Comparison of ENCODE assay signal across 8 cellular contexts in genomic region chr6:109441069-109441816, GRCh38. TPM values are rescaled to one million over a fixed set of nuclear protein-coding genes. Genes with fewer than 3 reads are reported as not detected.
DNase-seq lines count a peak whose midpoint lies in the region; ATAC-seq and TF ChIP-seq lines count a peak whose summit lies in the region.

No MANE protein-coding gene starts in this region.

- intact Hi-C loops in activated T-helper 2 cell treated with anti-CD3 and anti-CD28 coated beads, Interferon-gamma antibody, Interleukin-2, Interleukin-4, amounts not matched to agents 10 μg/mL and 5 μg/mL and 100 μg/mL, durations not matched to agents 14 hours and 24 hours and 36 hours (cut with micrococcal nuclease): loop anchor here (2.0 to 5.0 kb wide), 3 partner anchors 41 to 254 kb away; partner anchors contain the start of genes CD164 and ZBTB24

- peak overlapping the region; percentile 90 for H3K4me2 ChIP-seq in neuronal stem cell (ENCODE audit: insufficient read depth, low read length, poor library complexity, severe bottlenecking)

- peak overlapping the region; percentile 91 for H3K14ac ChIP-seq in neuronal stem cell (ENCODE audit: low read length)

- H2BK120ac ChIP-seq in neuronal stem cell (ENCODE audit: low read depth, low read length): peak overlapping the region; percentile 21

- peak overlapping the region; percentile 92 for H3K27ac Mint-ChIP-seq in activated T-helper 2 cell treated with anti-CD3 and anti-CD28 coated beads, Interferon-gamma antibody, Interleukin-2, Interleukin-4, amounts not matched to agents 10 μg/mL and 5 μg/mL and 100 μg/mL, durations not matched to agents 14 hours and 24 hours and 36 hours

- H3K4me3 Mint-ChIP-seq in activated T-helper 2 cell treated with anti-CD3 and anti-CD28 coated beads, Interferon-gamma antibody, Interleukin-2, Interleukin-4, amounts not matched to agents 10 μg/mL and 5 μg/mL and 100 μg/mL, durations not matched to agents 14 hours and 24 hours and 36 hours (ENCODE audit: low read depth): peak overlapping the region; percentile 92

- peak overlapping the region; percentile 99 for H2BK15ac ChIP-seq in neuronal stem cell (ENCODE audit: low read length)

- H3K36me3 Mint-ChIP-seq in activated T-helper 2 cell treated with anti-CD3 and anti-CD28 coated beads, Interferon-gamma antibody, Interleukin-2, Interleukin-4, amounts not matched to agents 10 μg/mL and 5 μg/mL and 100 μg/mL, durations not matched to agents 14 hours and 24 hours and 36 hours (ENCODE audit: low read depth): peaks cover 42% of the 10 kb centered on the region

- H3K9me3 Mint-ChIP-seq in activated T-helper 2 cell treated with anti-CD3 and anti-CD28 coated beads, Interferon-gamma antibody, Interleukin-2, Interleukin-4, amounts not matched to agents 10 μg/mL and 5 μg/mL and 100 μg/mL, durations not matched to agents 14 hours and 24 hours and 36 hours: no peaks in the 10 kb centered on the region

- peak overlapping the region; percentile 83 for H2BK5ac ChIP-seq in neuronal stem cell (ENCODE audit: low read length)

- peak overlapping the region; percentile 10 for H4K8ac ChIP-seq in neuronal stem cell (ENCODE audit: low read depth, low read length)

- no peaks in the 10 kb centered on the region for H3K27me3 Mint-ChIP-seq in activated T-helper 2 cell treated with anti-CD3 and anti-CD28 coated beads, Interferon-gamma antibody, Interleukin-2, Interleukin-4, amounts not matched to agents 10 μg/mL and 5 μg/mL and 100 μg/mL, durations not matched to agents 14 hours and 24 hours and 36 hours (ENCODE audit: low read depth)

- peak overlapping the region; percentile 99 for H2AFZ ChIP-seq in neuronal stem cell (ENCODE audit: low read length)

- no peaks in the 10 kb centered on the region for H3K9me3 ChIP-seq in neuronal stem cell (replicated peaks in 1 of 2; ENCODE audit: control insufficient read depth in 2 of 2, insufficient read depth in 1 of 2, low read depth in 1 of 2, low read length in 2 of 2)

- H3K36me3 ChIP-seq in neuronal stem cell (replicated peaks in 1 of 2; ENCODE audit: control insufficient read depth in 2 of 2, insufficient read depth in 2 of 2, low read length in 2 of 2): peaks cover 32 to 40% of the 10 kb centered on the region in 2 donors

- no peaks in the 10 kb centered on the region for H3K27me3 ChIP-seq in neuronal stem cell (ENCODE audit: control insufficient read depth in 3 of 3, insufficient read depth in 3 of 3, low read depth in 1 of 3, low read length in 3 of 3)

- no peak overlapping the region for H3K4ac ChIP-seq in neuronal stem cell (ENCODE audit: low read length)

- no peak overlapping the region for H4K91ac ChIP-seq in neuronal stem cell (ENCODE audit: low read depth, low read length, poor library complexity)

- peak overlapping the region; percentile 18 for H2AK5ac ChIP-seq in neuronal stem cell (ENCODE audit: low read depth, low read length)

- H3K4me3 ChIP-seq in fibroblast of pulmonary artery (replicated peaks; ENCODE audit: low read depth, low read length) (peak overlapping the region; percentile 83), neuronal stem cell (ENCODE audit: low read length in 2 of 2) (peak overlapping the region; percentile 88 to 93)

- H3K4me1 Mint-ChIP-seq in activated T-helper 2 cell treated with anti-CD3 and anti-CD28 coated beads, Interferon-gamma antibody, Interleukin-2, Interleukin-4, amounts not matched to agents 10 μg/mL and 5 μg/mL and 100 μg/mL, durations not matched to agents 14 hours and 24 hours and 36 hours (ENCODE audit: low read depth): peaks cover 17% of the 10 kb centered on the region

- WGBS in neuronal stem cell (ENCODE audit: extremely low coverage in 2 of 2, insufficient read length in 2 of 2, insufficient replicate concordance in 1 of 2), 2 donors: no CpG with 5 or more reads among the region's 31 CpGs

- ATAC-seq in GM18502 (IDR thresholded peaks at IDR 0.05; ENCODE audit: poor library complexity, unreplicated experiment) (peak; percentile 19), HG03039 (IDR thresholded peaks at IDR 0.05; ENCODE audit: unreplicated experiment) (peak; percentile 15)

- H3K9ac ChIP-seq in neuronal stem cell (ENCODE audit: low read depth, low read length, poor library complexity): peak overlapping the region; percentile 96

- H3K79me1 ChIP-seq in neuronal stem cell (ENCODE audit: low read depth, low read length): peaks cover 3% of the 10 kb centered on the region

- peak overlapping the region; percentile 65 for H3K27ac ChIP-seq in neuronal stem cell (replicated peaks; ENCODE audit: low read length)

- TF ChIP-seq CTCF in fibroblast of pulmonary artery (IDR thresholded peaks at IDR 0.05; ENCODE audit: low read length, missing control alignments): peak; percentile 29

- H3K4me1 ChIP-seq in neuronal stem cell (ENCODE audit: control insufficient read depth in 2 of 2, insufficient read depth in 1 of 2, low read depth in 1 of 2, low read length in 2 of 2): peaks cover 9 to 10% of the 10 kb centered on the region in 2 donors

- peak overlapping the region; percentile 94 for H3K23ac ChIP-seq in neuronal stem cell (ENCODE audit: low read depth, low read length, poor library complexity)

- H3K18ac ChIP-seq in neuronal stem cell (ENCODE audit: low read length): peak overlapping the region; percentile 99

- H2BK12ac ChIP-seq in neuronal stem cell (ENCODE audit: low read length): no peak overlapping the region

- DNase-seq in AG08395 (ENCODE audit: low spot score) (peak; percentile 31), NCI-H526 (lab: John Stamatoyannopoulos, UW) (peak; percentile 46 to 74), fibroblast of pulmonary artery (ENCODE audit: low read depth) (peak; percentile 54), neuronal stem cell (ENCODE audit: low spot score) (peak; percentile 42), H4 (ENCODE audit: low spot score) (no peak)
- peak; percentile 40 for DNase-seq in activated T-helper 2 cell treated with anti-CD3 and anti-CD28 coated beads, Interferon-gamma antibody, Interleukin-2, Interleukin-4, amounts not matched to agents 10 μg/mL and 5 μg/mL and 100 μg/mL, durations not matched to agents 14 hours and 24 hours and 36 hours (ENCODE audit: low spot score)

RNA-seq across cellular contexts. Expression of gene SMPD2, which starts 0.7 kb away (rescaled TPM):
- total RNA-seq in activated T-helper 2 cell treated with anti-CD3 and anti-CD28 coated beads, Interferon-gamma antibody, Interleukin-2, Interleukin-4, amounts not matched to agents 10 μg/mL and 5 μg/mL and 100 μg/mL, durations not matched to agents 14 hours and 24 hours and 36 hours: 14.7 and 17.5 TPM in 2 replicates
- polyA plus RNA-seq in neuronal stem cell (2013, experiment 1 of 2): 6.4 TPM
- 5.9 TPM for polyA plus RNA-seq in neuronal stem cell (2013, experiment 2 of 2)
- total RNA-seq in H4 (2014; rRNA removed; shearing (Covaris generic)): 11.2 and 12.9 TPM in 2 replicates

RNA-seq across cellular contexts. Expression of gene PPIL6, which starts 0.8 kb away (rescaled TPM):
- total RNA-seq in activated T-helper 2 cell treated with anti-CD3 and anti-CD28 coated beads, Interferon-gamma antibody, Interleukin-2, Interleukin-4, amounts not matched to agents 10 μg/mL and 5 μg/mL and 100 μg/mL, durations not matched to agents 14 hours and 24 hours and 36 hours: 0.32 TPM in 1 of 2 replicates, not detected in the other
- polyA plus RNA-seq in neuronal stem cell (2013, experiment 1 of 2): 6.1 TPM
- 6.1 TPM for polyA plus RNA-seq in neuronal stem cell (2013, experiment 2 of 2)
- total RNA-seq in H4 (2014; rRNA removed; shearing (Covaris generic)): 1.0 TPM in 1 of 2 replicates, not detected in the other

RNA-seq across cellular contexts. Expression of gene MICAL1, which starts 14.3 kb away (rescaled TPM):
- total RNA-seq in activated T-helper 2 cell treated with anti-CD3 and anti-CD28 coated beads, Interferon-gamma antibody, Interleukin-2, Interleukin-4, amounts not matched to agents 10 μg/mL and 5 μg/mL and 100 μg/mL, durations not matched to agents 14 hours and 24 hours and 36 hours: 47.8 and 51.8 TPM in 2 replicates
- 43.9 TPM for polyA plus RNA-seq in neuronal stem cell (2013, experiment 1 of 2)
- 41.6 TPM for polyA plus RNA-seq in neuronal stem cell (2013, experiment 2 of 2)
- total RNA-seq in H4 (2014; rRNA removed; shearing (Covaris generic)): 3.5 and 5.8 TPM in 2 replicates

RNA-seq across cellular contexts. Expression of gene ZBTB24, which starts 41.8 kb away (rescaled TPM):
- total RNA-seq in activated T-helper 2 cell treated with anti-CD3 and anti-CD28 coated beads, Interferon-gamma antibody, Interleukin-2, Interleukin-4, amounts not matched to agents 10 μg/mL and 5 μg/mL and 100 μg/mL, durations not matched to agents 14 hours and 24 hours and 36 hours: 17.7 and 18.8 TPM in 2 replicates
- polyA plus RNA-seq in neuronal stem cell (2013, experiment 1 of 2): 5.3 TPM
- polyA plus RNA-seq in neuronal stem cell (2013, experiment 2 of 2): 5.3 TPM
- 5.2 and 6.1 TPM in 2 replicates for total RNA-seq in H4 (2014; rRNA removed; shearing (Covaris generic))

RNA-seq across cellular contexts. Expression of gene CD164, which starts 59.0 kb away (rescaled TPM):
- total RNA-seq in activated T-helper 2 cell treated with anti-CD3 and anti-CD28 coated beads, Interferon-gamma antibody, Interleukin-2, Interleukin-4, amounts not matched to agents 10 μg/mL and 5 μg/mL and 100 μg/mL, durations not matched to agents 14 hours and 24 hours and 36 hours: 206 and 207 TPM in 2 replicates
- polyA plus RNA-seq in neuronal stem cell (2013, experiment 1 of 2): 92.4 TPM
- polyA plus RNA-seq in neuronal stem cell (2013, experiment 2 of 2): 94.2 TPM
- 92.0 and 115 TPM in 2 replicates for total RNA-seq in H4 (2014; rRNA removed; shearing (Covaris generic))
